ENCODE assay signal across 17 cellular contexts in genomic region chr2:10466801-10467200, GRCh38. TPM values are rescaled to one million over a fixed set of nuclear protein-coding genes. Genes with fewer than 3 reads are reported as not detected.
DNase-seq lines count a peak whose midpoint lies in the region; ATAC-seq and TF ChIP-seq lines count a peak whose summit lies in the region.
"Had no signal": no experiment of that assay in that cellular context is flagged by ENCODE, and none has a peak within 500 bp of the region (broad histone marks: within the 10 kb centered on the region; RNA-seq: fewer than 3 reads in every experiment).

No MANE protein-coding gene starts in this region.

- ATAC-seq in GM21526 (IDR thresholded peaks at IDR 0.05; ENCODE audit: low FRiP score, unreplicated experiment) = no peak

- no peak overlapping the region for H3K4me3 ChIP-seq in spleen
- H3K4me3 ChIP-seq: PC-9, SK-N-MC had no signal

- 84 to 93% (median 84%) methylated on average over 10 to 11 of the region's 11 CpGs for WGBS in spleen, 5 donors

- peak; percentile 22 for DNase-seq in activated effector memory CD4-positive, alpha-beta T cell treated with anti-CD3 and anti-CD28 coated beads, Interleukin-2, amount 50 U/mL, for 16 hours
- DNase-seq in activated effector memory CD4-positive, alpha-beta T cell treated with Interleukin-2 at 50 U/mL for 16 hours = no peak
- DNase-seq in islet precursor cell (peak; percentile 37), spleen (peak; percentile 40), SHP77 treated with DMSO at 0.1 percent for 48 hours (lab: John Stamatoyannopoulos, UW) (no peak)
- DNase-seq in activated CD8-positive, alpha-beta memory T cell treated with anti-CD3 and anti-CD28 coated beads, Interleukin-2, amount 50 U/mL, for 48 hours = no peak
- DNase-seq: DMS79, Karpas-422, NCI-H1048, NCI-H1417 treated with DMSO at 0.1 percent for 48 hours, NCI-H187, NCI-H446, PC-9, RPMI8226 had no signal

- TF ChIP-seq POLR2A in spleen (IDR thresholded peaks at IDR 0.05) = no peak

- no peaks in the 10 kb centered on the region for H3K4me1 ChIP-seq in spleen

- no peak for TF ChIP-seq CTCF in VCaP (conservative IDR thresholded peaks at IDR 0.05)
- no peak for TF ChIP-seq CTCF in spleen (IDR thresholded peaks at IDR 0.05 in 8 of 11, conservative IDR thresholded peaks at IDR 0.05 in 3 of 11)

- intact Hi-C loops in spleen (cut with DNase I; ENCODE audit: low total_unique reads) = no loop called here

- H3K36me3 ChIP-seq in spleen = no peaks in the 10 kb centered on the region

- H3K27me3 ChIP-seq in spleen (replicated peaks in 1 of 7) = peaks cover 0 to 5% (median 0%) of the 10 kb centered on the region in 7 donors

- H3K27ac ChIP-seq in VCaP (peak overlapping the region; percentile 56), spleen (no peak overlapping the region)
- H3K27ac ChIP-seq: PC-9, SK-N-MC had no signal

- no peaks in the 10 kb centered on the region for H3K9me3 ChIP-seq in spleen

RNA-seq across cellular contexts. Expression of gene ODC1, which starts 18.7 kb away (rescaled TPM):
- 10 to 100 TPM; 28.9 to 84.3 (median 62.8) TPM for total RNA-seq in spleen
- polyA plus RNA-seq in spleen = 10 to 100 TPM; 38.0 to 78.1 (median 65.3) TPM

Comparison
In these comparisons a context has a peak if more than half of its experiments do, and no peak if none do; other contexts are left out.
1. DNase-seq: peak in activated effector memory CD4-positive, alpha-beta T cell treated with anti-CD3 and anti-CD28 coated beads, Interleukin-2, amount 50 U/mL, for 16 hours (single experiment), islet precursor cell (single experiment) and spleen (single experiment); none in activated effector memory CD4-positive, alpha-beta T cell treated with Interleukin-2 at 50 U/mL for 16 hours (single experiment), SHP77 treated with DMSO at 0.1 percent for 48 hours (single experiment) and activated CD8-positive, alpha-beta memory T cell treated with anti-CD3 and anti-CD28 coated beads, Interleukin-2, amount 50 U/mL, for 48 hours (single experiment).